Comparison of ENCODE assay signal across 1 cellular context in the genomic region with DNA sequence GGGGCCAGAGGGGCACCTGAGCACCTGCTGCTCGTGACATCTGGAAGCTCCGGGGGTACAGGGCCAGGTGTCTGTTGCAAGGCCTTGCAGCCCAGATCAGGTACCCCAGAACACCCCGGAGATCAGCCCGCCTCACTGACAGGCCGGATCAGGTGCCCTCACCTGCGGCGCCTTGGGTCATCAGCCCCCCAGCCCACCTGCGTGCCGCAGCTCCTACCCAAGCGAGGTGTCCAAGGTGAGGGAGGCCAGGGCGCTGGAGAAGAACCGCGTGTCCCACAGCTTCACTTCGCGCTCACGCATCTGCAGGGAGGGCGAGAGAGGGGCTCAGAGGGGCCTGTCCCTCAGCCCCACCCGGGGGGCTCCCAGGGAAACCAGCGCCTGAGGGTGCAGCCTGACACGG.
TF ChIP-seq lines count a peak whose summit lies in the region.

No MANE protein-coding gene starts in this region.

TF ChIP-seq in WTC11, 78 proteins besides CTCF, POLR2A, EP300 and RAD21 (continued from another document):
- TF ChIP-seq, protein P1, sequence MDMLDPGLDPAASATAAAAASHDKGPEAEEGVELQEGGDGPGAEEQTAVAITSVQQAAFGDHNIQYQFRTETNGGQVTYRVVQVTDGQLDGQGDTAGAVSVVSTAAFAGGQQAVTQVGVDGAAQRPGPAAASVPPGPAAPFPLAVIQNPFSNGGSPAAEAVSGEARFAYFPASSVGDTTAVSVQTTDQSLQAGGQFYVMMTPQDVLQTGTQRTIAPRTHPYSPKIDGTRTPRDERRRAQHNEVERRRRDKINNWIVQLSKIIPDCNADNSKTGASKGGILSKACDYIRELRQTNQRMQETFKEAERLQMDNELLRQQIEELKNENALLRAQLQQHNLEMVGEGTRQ (CRISPR knock-in tag; IDR thresholded peaks at IDR 0.05), result no peak
- TF ChIP-seq IRF2 (CRISPR knock-in tag; IDR thresholded peaks at IDR 0.05; ENCODE audit: borderline replicate concordance, low read depth) (no peak), ZNF263 (CRISPR knock-in tag; IDR thresholded peaks at IDR 0.05; ENCODE audit: low read depth) (no peak), TP53 (CRISPR knock-in tag; IDR thresholded peaks at IDR 0.05) (no peak), PRRX2 (CRISPR knock-in tag; IDR thresholded peaks at IDR 0.05) (no peak), ELF4 (CRISPR knock-in tag; IDR thresholded peaks at IDR 0.05; ENCODE audit: low read depth) (no peak), RELA (CRISPR knock-in tag; IDR thresholded peaks at IDR 0.05; ENCODE audit: borderline replicate concordance) (no peak), RORB (CRISPR knock-in tag; IDR thresholded peaks at IDR 0.05) (no peak)
- TF ChIP-seq, protein P2, sequence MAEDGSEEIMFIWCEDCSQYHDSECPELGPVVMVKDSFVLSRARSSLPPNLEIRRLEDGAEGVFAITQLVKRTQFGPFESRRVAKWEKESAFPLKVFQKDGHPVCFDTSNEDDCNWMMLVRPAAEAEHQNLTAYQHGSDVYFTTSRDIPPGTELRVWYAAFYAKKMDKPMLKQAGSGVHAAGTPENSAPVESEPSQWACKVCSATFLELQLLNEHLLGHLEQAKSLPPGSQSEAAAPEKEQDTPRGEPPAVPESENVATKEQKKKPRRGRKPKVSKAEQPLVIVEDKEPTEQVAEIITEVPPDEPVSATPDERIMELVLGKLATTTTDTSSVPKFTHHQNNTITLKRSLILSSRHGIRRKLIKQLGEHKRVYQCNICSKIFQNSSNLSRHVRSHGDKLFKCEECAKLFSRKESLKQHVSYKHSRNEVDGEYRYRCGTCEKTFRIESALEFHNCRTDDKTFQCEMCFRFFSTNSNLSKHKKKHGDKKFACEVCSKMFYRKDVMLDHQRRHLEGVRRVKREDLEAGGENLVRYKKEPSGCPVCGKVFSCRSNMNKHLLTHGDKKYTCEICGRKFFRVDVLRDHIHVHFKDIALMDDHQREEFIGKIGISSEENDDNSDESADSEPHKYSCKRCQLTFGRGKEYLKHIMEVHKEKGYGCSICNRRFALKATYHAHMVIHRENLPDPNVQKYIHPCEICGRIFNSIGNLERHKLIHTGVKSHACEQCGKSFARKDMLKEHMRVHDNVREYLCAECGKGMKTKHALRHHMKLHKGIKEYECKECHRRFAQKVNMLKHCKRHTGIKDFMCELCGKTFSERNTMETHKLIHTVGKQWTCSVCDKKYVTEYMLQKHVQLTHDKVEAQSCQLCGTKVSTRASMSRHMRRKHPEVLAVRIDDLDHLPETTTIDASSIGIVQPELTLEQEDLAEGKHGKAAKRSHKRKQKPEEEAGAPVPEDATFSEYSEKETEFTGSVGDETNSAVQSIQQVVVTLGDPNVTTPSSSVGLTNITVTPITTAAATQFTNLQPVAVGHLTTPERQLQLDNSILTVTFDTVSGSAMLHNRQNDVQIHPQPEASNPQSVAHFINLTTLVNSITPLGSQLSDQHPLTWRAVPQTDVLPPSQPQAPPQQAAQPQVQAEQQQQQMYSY (CRISPR knock-in tag; IDR thresholded peaks at IDR 0.05), result no peak
- TF ChIP-seq, protein P3, sequence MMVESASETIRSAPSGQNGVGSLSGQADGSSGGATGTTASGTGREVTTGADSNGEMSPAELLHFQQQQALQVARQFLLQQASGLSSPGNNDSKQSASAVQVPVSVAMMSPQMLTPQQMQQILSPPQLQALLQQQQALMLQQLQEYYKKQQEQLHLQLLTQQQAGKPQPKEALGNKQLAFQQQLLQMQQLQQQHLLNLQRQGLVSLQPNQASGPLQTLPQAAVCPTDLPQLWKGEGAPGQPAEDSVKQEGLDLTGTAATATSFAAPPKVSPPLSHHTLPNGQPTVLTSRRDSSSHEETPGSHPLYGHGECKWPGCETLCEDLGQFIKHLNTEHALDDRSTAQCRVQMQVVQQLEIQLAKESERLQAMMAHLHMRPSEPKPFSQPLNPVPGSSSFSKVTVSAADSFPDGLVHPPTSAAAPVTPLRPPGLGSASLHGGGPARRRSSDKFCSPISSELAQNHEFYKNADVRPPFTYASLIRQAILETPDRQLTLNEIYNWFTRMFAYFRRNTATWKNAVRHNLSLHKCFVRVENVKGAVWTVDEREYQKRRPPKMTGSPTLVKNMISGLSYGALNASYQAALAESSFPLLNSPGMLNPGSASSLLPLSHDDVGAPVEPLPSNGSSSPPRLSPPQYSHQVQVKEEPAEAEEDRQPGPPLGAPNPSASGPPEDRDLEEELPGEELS (CRISPR knock-in tag; IDR thresholded peaks at IDR 0.05), result no peak
- TF ChIP-seq, protein P4, sequence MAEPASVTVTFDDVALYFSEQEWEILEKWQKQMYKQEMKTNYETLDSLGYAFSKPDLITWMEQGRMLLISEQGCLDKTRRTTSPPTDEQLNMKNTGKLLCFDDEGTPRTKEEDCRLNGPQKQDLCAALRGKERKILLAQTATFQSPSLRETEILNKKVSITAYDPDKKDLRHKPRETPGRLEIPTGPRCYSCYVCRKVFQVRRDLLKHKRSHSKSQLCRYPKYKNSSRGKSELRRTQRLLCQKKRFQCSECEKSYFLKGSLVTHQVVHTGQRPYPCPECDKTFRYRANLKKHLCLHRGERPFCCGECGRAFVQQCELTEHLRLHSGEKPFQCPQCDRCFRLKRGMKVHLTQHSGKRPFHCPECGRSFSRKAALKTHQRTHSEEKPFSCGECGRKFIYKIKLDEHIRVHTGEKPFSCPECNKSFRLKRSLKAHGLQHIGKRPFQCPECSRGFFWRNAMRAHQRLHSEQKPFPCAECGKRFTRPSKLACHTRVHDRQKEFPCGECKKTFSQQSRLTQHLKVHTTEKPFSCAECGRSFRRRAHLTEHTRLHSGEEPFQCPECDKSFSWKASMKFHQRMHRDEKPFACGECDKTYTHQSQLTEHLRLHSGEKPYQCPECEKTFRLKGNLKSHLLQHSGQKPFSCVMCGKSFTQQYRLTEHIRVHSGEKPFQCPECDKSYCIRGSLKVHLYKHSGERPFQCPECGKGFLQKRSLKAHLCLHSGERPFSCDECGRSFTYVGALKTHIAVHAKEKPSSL (CRISPR knock-in tag; conservative IDR thresholded peaks at IDR 0.05), result no peak
- TF ChIP-seq, protein P5, sequence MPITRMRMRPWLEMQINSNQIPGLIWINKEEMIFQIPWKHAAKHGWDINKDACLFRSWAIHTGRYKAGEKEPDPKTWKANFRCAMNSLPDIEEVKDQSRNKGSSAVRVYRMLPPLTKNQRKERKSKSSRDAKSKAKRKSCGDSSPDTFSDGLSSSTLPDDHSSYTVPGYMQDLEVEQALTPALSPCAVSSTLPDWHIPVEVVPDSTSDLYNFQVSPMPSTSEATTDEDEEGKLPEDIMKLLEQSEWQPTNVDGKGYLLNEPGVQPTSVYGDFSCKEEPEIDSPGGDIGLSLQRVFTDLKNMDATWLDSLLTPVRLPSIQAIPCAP (CRISPR knock-in tag; IDR thresholded peaks at IDR 0.05), result no peak
- TF ChIP-seq, protein P6, sequence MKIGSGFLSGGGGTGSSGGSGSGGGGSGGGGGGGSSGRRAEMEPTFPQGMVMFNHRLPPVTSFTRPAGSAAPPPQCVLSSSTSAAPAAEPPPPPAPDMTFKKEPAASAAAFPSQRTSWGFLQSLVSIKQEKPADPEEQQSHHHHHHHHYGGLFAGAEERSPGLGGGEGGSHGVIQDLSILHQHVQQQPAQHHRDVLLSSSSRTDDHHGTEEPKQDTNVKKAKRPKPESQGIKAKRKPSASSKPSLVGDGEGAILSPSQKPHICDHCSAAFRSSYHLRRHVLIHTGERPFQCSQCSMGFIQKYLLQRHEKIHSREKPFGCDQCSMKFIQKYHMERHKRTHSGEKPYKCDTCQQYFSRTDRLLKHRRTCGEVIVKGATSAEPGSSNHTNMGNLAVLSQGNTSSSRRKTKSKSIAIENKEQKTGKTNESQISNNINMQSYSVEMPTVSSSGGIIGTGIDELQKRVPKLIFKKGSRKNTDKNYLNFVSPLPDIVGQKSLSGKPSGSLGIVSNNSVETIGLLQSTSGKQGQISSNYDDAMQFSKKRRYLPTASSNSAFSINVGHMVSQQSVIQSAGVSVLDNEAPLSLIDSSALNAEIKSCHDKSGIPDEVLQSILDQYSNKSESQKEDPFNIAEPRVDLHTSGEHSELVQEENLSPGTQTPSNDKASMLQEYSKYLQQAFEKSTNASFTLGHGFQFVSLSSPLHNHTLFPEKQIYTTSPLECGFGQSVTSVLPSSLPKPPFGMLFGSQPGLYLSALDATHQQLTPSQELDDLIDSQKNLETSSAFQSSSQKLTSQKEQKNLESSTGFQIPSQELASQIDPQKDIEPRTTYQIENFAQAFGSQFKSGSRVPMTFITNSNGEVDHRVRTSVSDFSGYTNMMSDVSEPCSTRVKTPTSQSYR (CRISPR knock-in tag; IDR thresholded peaks at IDR 0.05), result no peak
- TF ChIP-seq, protein P7, sequence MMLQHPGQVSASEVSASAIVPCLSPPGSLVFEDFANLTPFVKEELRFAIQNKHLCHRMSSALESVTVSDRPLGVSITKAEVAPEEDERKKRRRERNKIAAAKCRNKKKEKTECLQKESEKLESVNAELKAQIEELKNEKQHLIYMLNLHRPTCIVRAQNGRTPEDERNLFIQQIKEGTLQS (CRISPR knock-in tag; conservative IDR thresholded peaks at IDR 0.05), result no peak
